ENCODE assay signal across 18 cellular contexts in the genomic region with DNA sequence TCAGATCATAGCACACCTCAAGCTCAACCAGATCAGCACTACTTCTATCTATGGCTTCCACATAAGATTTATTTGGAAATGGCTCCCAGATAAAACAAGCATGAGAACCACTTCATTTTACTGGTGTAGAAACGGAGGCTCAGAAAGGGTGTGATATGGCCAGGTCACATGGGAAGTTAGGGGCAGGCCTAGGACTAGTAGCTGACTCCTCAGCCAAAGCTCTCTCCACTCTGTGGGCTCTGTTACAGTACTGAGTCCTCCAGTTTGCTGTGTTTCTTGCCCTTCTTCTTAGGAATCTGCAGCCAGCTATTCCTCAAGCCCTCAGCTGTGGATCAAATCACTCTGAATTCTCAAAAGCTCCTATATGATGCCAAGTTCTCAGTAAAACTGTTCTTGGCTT. TPM values are rescaled to one million over a fixed set of nuclear protein-coding genes. Genes with fewer than 3 reads are reported as not detected.
DNase-seq lines count a peak whose midpoint lies in the region; ATAC-seq and TF ChIP-seq lines count a peak whose summit lies in the region.
"Had no signal": no experiment of that assay in that cellular context is flagged by ENCODE, and none has a peak within 500 bp of the region (broad histone marks: within the 10 kb centered on the region; RNA-seq: fewer than 3 reads in every experiment).

No MANE protein-coding gene starts in this region.

- no peaks in the 10 kb centered on the region for H3K9me2 ChIP-seq in SK-N-SH

- intact Hi-C loops in left ventricle myocardium inferior (cut with micrococcal nuclease): no loop called here
- intact Hi-C loops in mucosa of descending colon (cut with DNase I, micrococcal nuclease): no loop called here
- intact Hi-C loops in upper lobe of right lung (cut with DNase I): no loop called here

- no peaks in the 10 kb centered on the region for H3K79me2 ChIP-seq in SK-N-SH (ENCODE audit: insufficient read depth)

- H4K20me1 ChIP-seq in SK-N-SH (ENCODE audit: insufficient read depth): no peaks in the 10 kb centered on the region
- H4K20me1 ChIP-seq: BLaER1 had no signal

- peaks cover 5% of the 10 kb centered on the region; the same call in 1 of the 2 replicates for H3K27me3 ChIP-seq in SK-N-SH (ENCODE audit: insufficient read depth)
- peaks cover 27% of the 10 kb centered on the region for H3K27me3 ChIP-seq in left ventricle myocardium inferior (ENCODE audit: low read depth)
- H3K27me3 ChIP-seq in upper lobe of right lung: no peaks in the 10 kb centered on the region
- H3K27me3 ChIP-seq: BLaER1 had no signal

- WGBS in SK-N-SH (ENCODE audit: low lambda C conversion rate): 73% methylated on average over 1 of the region's 1 CpG

- no peak overlapping the region for H3K4me2 ChIP-seq in SK-N-SH
- H3K4me2 ChIP-seq: BLaER1 had no signal

- DNase-seq in SK-N-SH: no peak
- no peak for DNase-seq in left ventricle myocardium inferior
- no peak for DNase-seq in mucosa of descending colon
- DNase-seq in upper lobe of right lung: no peak
- no peak for DNase-seq in NCI-H1694 (lab: John Stamatoyannopoulos, UW)
- DNase-seq: GF-D8; NCI-H1048; NCI-H1694 treated with DMSO at 0.1 percent for 48 hours; NCI-H345; NCI-H526 treated with DMSO at 0.1 percent for 48 hours; NK-92 treated with Interleukin-12 subunit alpha and Interleukin-12 subunit beta, amount 100 ng/mL, for 24 hours; OCI-M1 had no signal

- H3K36me3 ChIP-seq in SK-N-SH (replicated peaks in 1 of 2; ENCODE audit: control insufficient read depth in 1 of 2, insufficient read depth in 2 of 2, low read length in 1 of 2) (no peaks in the 10 kb centered on the region), left ventricle myocardium inferior (no peaks in the 10 kb centered on the region), mucosa of descending colon (ENCODE audit: low read depth) (no peaks in the 10 kb centered on the region), upper lobe of right lung (no peaks in the 10 kb centered on the region)
- H3K36me3 ChIP-seq: BLaER1 had no signal

- POLR2A ChIA-PET in SK-N-SH (lab: Yijun Ruan, JAX): no interaction called here

- peak; percentile 29 for ATAC-seq in SK-N-SH treated with all-trans-retinoic acid at 6 μM for 48 hours
- peak; percentile 18 for ATAC-seq in mucosa of descending colon
- peak; percentile 42 for ATAC-seq in upper lobe of right lung
- no peak for ATAC-seq in GM18870 (IDR thresholded peaks at IDR 0.05; ENCODE audit: unreplicated experiment)
- no peak for ATAC-seq in GM21619 (IDR thresholded peaks at IDR 0.05; ENCODE audit: unreplicated experiment)

- TF ChIP-seq EP300 in SK-N-SH (IDR thresholded peaks at IDR 0.05; ENCODE audit: borderline replicate concordance in 1 of 2, low read depth in 1 of 2, low read length in 1 of 2): no peak

- no peak overlapping the region for H3K4me3 ChIP-seq in SK-N-SH (ENCODE audit: low read depth in 2 of 2, low read length in 1 of 2)
- no peak overlapping the region for H3K4me3 ChIP-seq in left ventricle myocardium inferior
- no peak overlapping the region for H3K4me3 ChIP-seq in mucosa of descending colon
- no peak overlapping the region for H3K4me3 ChIP-seq in upper lobe of right lung
- H3K4me3 ChIP-seq: BLaER1 had no signal

- no peak overlapping the region for H2AFZ ChIP-seq in SK-N-SH (ENCODE audit: low read depth)

- peaks cover 0 to 24% of the 10 kb centered on the region in 2 experiments; a peak in 2 of 4 replicates for H3K4me1 ChIP-seq in SK-N-SH (ENCODE audit: control insufficient read depth in 1 of 2, insufficient read depth in 2 of 2, low read depth in 1 of 2, low read length in 1 of 2)
- H3K4me1 ChIP-seq in left ventricle myocardium inferior: peaks cover 25% of the 10 kb centered on the region
- peaks cover 7% of the 10 kb centered on the region for H3K4me1 ChIP-seq in mucosa of descending colon (ENCODE audit: low read depth)
- peaks cover 29% of the 10 kb centered on the region for H3K4me1 ChIP-seq in upper lobe of right lung
- H3K4me1 ChIP-seq: BLaER1 had no signal

- no peak for TF ChIP-seq RAD21 in SK-N-SH (IDR thresholded peaks at IDR 0.05; ENCODE audit: low read length)

- H3K27ac ChIP-seq in SK-N-SH (ENCODE audit: low read depth in 2 of 2, low read length in 1 of 2): no peak overlapping the region
- H3K27ac ChIP-seq in left ventricle myocardium inferior (replicated peaks): peak overlapping the region; percentile 74
- no peak overlapping the region for H3K27ac ChIP-seq in upper lobe of right lung
- H3K27ac ChIP-seq: 22Rv1, BLaER1 had no signal

- no peak for TF ChIP-seq CTCF in SK-N-SH (IDR thresholded peaks at IDR 0.05)
- no peak for TF ChIP-seq CTCF in left ventricle myocardium inferior (IDR thresholded peaks at IDR 0.05; ENCODE audit: borderline replicate concordance)
- no peak for TF ChIP-seq CTCF in mucosa of descending colon (IDR thresholded peaks at IDR 0.05)
- TF ChIP-seq CTCF in upper lobe of right lung (IDR thresholded peaks at IDR 0.05): no peak

- H3K9me3 ChIP-seq in SK-N-SH (no peaks in the 10 kb centered on the region), left ventricle myocardium inferior (replicated peaks) (no peaks in the 10 kb centered on the region), mucosa of descending colon (no peaks in the 10 kb centered on the region), upper lobe of right lung (no peaks in the 10 kb centered on the region)
- H3K9me3 ChIP-seq: BLaER1 had no signal

- CTCF ChIA-PET in SK-N-SH (lab: Yijun Ruan, JAX): interaction anchor here (0.6 to 4.8 kb wide), 4 partner anchors 12 to 225 kb away, joined by 3 to 32 read pairs (median 3); a partner anchor contains a TSS

- no peaks in the 10 kb centered on the region for H3F3A ChIP-seq in SK-N-SH (replicated peaks; ENCODE audit: insufficient read depth)

- H3K9ac ChIP-seq in SK-N-SH: no peak overlapping the region
- H3K9ac ChIP-seq: BLaER1 had no signal

TF ChIP-seq in SK-N-SH treated with all-trans-retinoic acid at 6 μM for 48 hours, 23 proteins besides CTCF, POLR2A, EP300 and RAD21 (continues in another document):
- TF ChIP-seq TOX (CRISPR knock-in tag; IDR thresholded peaks at IDR 0.05; ENCODE audit: borderline replicate concordance): no peak
- TF ChIP-seq, protein P1, sequence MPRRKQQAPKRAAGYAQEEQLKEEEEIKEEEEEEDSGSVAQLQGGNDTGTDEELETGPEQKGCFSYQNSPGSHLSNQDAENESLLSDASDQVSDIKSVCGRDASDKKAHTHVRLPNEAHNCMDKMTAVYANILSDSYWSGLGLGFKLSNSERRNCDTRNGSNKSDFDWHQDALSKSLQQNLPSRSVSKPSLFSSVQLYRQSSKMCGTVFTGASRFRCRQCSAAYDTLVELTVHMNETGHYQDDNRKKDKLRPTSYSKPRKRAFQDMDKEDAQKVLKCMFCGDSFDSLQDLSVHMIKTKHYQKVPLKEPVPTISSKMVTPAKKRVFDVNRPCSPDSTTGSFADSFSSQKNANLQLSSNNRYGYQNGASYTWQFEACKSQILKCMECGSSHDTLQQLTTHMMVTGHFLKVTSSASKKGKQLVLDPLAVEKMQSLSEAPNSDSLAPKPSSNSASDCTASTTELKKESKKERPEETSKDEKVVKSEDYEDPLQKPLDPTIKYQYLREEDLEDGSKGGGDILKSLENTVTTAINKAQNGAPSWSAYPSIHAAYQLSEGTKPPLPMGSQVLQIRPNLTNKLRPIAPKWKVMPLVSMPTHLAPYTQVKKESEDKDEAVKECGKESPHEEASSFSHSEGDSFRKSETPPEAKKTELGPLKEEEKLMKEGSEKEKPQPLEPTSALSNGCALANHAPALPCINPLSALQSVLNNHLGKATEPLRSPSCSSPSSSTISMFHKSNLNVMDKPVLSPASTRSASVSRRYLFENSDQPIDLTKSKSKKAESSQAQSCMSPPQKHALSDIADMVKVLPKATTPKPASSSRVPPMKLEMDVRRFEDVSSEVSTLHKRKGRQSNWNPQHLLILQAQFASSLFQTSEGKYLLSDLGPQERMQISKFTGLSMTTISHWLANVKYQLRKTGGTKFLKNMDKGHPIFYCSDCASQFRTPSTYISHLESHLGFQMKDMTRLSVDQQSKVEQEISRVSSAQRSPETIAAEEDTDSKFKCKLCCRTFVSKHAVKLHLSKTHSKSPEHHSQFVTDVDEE (CRISPR knock-in tag; IDR thresholded peaks at IDR 0.05): no peak
- no peak for TF ChIP-seq CSDC2 (CRISPR knock-in tag; IDR thresholded peaks at IDR 0.05)
- no peak for TF ChIP-seq ZNF8 (CRISPR knock-in tag; IDR thresholded peaks at IDR 0.05)
- no peak for TF ChIP-seq ARNTL (CRISPR knock-in tag; IDR thresholded peaks at IDR 0.05; ENCODE audit: borderline replicate concordance, low read depth)

TF ChIP-seq in SK-N-SH, 30 proteins besides CTCF, POLR2A, EP300 and RAD21 (continues in another document):
- TF ChIP-seq GATA2 (CRISPR knock-in tag; IDR thresholded peaks at IDR 0.05) (no peak), GABPA (IDR thresholded peaks at IDR 0.05; ENCODE audit: low read depth) (no peak), TAF1 (IDR thresholded peaks at IDR 0.05; ENCODE audit: borderline replicate concordance, low read depth, low read length) (no peak), MEF2A (IDR thresholded peaks at IDR 0.05; ENCODE audit: borderline replicate concordance, low read depth) (no peak), FOSL2 (IDR thresholded peaks at IDR 0.05; ENCODE audit: borderline replicate concordance, low read depth) (no peak), ELF1 (IDR thresholded peaks at IDR 0.05) (no peak), NRF1 (IDR thresholded peaks at IDR 0.05; ENCODE audit: low read depth, low read length) (no peak), MXI1 (IDR thresholded peaks at IDR 0.05; ENCODE audit: low read depth, low read length) (no peak)
- TF ChIP-seq, protein P2, sequence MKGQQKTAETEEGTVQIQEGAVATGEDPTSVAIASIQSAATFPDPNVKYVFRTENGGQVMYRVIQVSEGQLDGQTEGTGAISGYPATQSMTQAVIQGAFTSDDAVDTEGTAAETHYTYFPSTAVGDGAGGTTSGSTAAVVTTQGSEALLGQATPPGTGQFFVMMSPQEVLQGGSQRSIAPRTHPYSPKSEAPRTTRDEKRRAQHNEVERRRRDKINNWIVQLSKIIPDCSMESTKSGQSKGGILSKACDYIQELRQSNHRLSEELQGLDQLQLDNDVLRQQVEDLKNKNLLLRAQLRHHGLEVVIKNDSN (IDR thresholded peaks at IDR 0.05; ENCODE audit: borderline replicate concordance, low read depth): no peak
- TF ChIP-seq, protein P3, sequence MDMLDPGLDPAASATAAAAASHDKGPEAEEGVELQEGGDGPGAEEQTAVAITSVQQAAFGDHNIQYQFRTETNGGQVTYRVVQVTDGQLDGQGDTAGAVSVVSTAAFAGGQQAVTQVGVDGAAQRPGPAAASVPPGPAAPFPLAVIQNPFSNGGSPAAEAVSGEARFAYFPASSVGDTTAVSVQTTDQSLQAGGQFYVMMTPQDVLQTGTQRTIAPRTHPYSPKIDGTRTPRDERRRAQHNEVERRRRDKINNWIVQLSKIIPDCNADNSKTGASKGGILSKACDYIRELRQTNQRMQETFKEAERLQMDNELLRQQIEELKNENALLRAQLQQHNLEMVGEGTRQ (IDR thresholded peaks at IDR 0.05; ENCODE audit: borderline replicate concordance, low read depth, low read length): no peak

RNA-seq across cellular contexts. Expression of a gene that starts 42.4 kb away (rescaled TPM):
- not detected in 2 replicates for polyA plus RNA-seq in SK-N-SH (2012; rRNA removed)
- not detected in 2 replicates for polyA plus RNA-seq in SK-N-SH (2012; cell fraction: cytosol; rRNA removed)
- not detected in 2 replicates for polyA plus RNA-seq in SK-N-SH (2012; cell fraction: nucleus; rRNA removed)
- total RNA-seq in left ventricle myocardium inferior (not detected), mucosa of descending colon (1 to 10 TPM; 1.2 to 3.3 (median 1.8) TPM), upper lobe of right lung (12.9 TPM)
- polyA plus RNA-seq: IgD-negative memory B cell had no signal

Comparison
In these comparisons a context has a peak if more than half of its experiments do, and no peak if none do; other contexts are left out.
1. ATAC-seq: peak in SK-N-SH treated with all-trans-retinoic acid at 6 μM for 48 hours (single experiment), mucosa of descending colon (single experiment) and upper lobe of right lung (single experiment); none in GM18870 (single experiment) and GM21619 (single experiment).